19 cellular contexts compared by ENCODE assay signal in the genomic region with DNA sequence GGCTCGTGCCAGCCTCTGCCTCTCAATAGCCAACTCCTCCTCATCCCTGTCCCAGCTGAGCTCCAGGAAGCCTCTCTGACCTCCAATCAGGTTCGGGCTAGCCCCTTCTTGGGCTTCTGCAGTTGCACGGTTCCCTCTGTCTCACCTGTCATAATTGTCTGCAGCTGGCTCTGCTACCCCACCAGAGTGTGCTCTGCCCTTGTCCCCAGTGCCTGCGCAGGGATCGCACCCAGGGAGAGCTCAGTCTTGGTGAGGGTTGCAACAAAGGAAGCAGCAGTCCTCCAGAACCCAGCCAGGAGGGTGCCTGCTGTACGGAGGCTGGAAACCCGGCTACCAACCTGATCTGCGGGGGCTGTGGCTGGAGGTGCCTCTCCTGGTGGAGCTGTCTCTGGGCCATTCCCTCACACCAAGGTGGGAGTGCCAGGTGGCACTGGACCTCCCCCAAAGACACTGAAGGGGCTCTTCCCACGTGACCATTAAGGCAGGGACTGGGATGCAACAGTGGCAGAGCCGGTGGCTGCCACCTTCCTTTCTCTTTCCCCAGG.
DNase-seq lines count a peak whose midpoint lies in the region; TF ChIP-seq lines count a peak whose summit lies in the region.
"Had no signal": no experiment of that assay in that cellular context is flagged by ENCODE, and none has a peak within 500 bp of the region (broad histone marks: within the 10 kb centered on the region; RNA-seq: fewer than 3 reads in every experiment).

No MANE protein-coding gene starts in this region.

- no peaks in the 10 kb centered on the region for H3K27me3 ChIP-seq in HUES6 (ENCODE audit: control insufficient read depth, insufficient read depth, low read length)
- no peaks in the 10 kb centered on the region for H3K27me3 ChIP-seq in neural progenitor cell
- 0 out of 2 replicates have a peak, but pooled peaks cover 5% of the 10 kb centered on the region for H3K27me3 ChIP-seq in HAP-1 (ENCODE audit: low read depth)
- H3K27me3 ChIP-seq in endodermal cell (ENCODE audit: control insufficient read depth, insufficient read depth, low read length, poor library complexity, severe bottlenecking), result no peaks in the 10 kb centered on the region
- H3K27me3 ChIP-seq: upper lobe of left lung had no signal

- H3K36me3 Mint-ChIP-seq in neural progenitor cell (no peaks in the 10 kb centered on the region), endodermal cell (ENCODE audit: low read depth) (no peaks in the 10 kb centered on the region)
- H3K36me3 Mint-ChIP-seq: activated naive CD4-positive, alpha-beta T cell treated with anti-CD3 and anti-CD28 coated beads, Interleukin-2, amount 50 U/mL, for 24 hours had no signal

- in situ Hi-C loops in HAP-1 (cut with MboI; ENCODE audit: low sequenced_read_pairs), result no loop called here

- 90 to 93% methylated on average over 4 to 10 of the region's 10 CpGs for WGBS in endodermal cell (ENCODE audit: insufficient coverage in 1 of 2, insufficient read length in 1 of 2), 2 experiments

- no peaks in the 10 kb centered on the region for H3F3A ChIP-seq in neural progenitor cell (ENCODE audit: low read depth)

- H3K27ac ChIP-seq in HUES6 (ENCODE audit: low read depth, low read length) (no peak overlapping the region), neural progenitor cell (no peak overlapping the region), endodermal cell (ENCODE audit: low read depth, low read length) (no peak overlapping the region)
- H3K27ac ChIP-seq: upper lobe of left lung had no signal

- peak overlapping the region; percentile 61 for H2AFZ ChIP-seq in neural progenitor cell (replicated peaks)

- H3K9me3 Mint-ChIP-seq in neural progenitor cell (no peaks in the 10 kb centered on the region), endodermal cell (no peaks in the 10 kb centered on the region)
- H3K9me3 Mint-ChIP-seq: activated CD4-positive, alpha-beta memory T cell treated with anti-CD3 and anti-CD28 coated beads, Interleukin-2, amount 10 ng/mL, durations not matched to agents 7 days and 5 days; activated naive CD4-positive, alpha-beta T cell treated with anti-CD3 and anti-CD28 coated beads, Interleukin-2, amount 50 U/mL, for 24 hours; activated T-cell treated with anti-CD3 and anti-CD28 coated beads, Interleukin-2, amount 50 U/mL, for 4 hours had no signal

- H3K79me2 ChIP-seq in neural progenitor cell (ENCODE audit: low read depth), result no peaks in the 10 kb centered on the region

- TF ChIP-seq CTCF in neural progenitor cell (IDR thresholded peaks at IDR 0.05) (no peak), endodermal cell (conservative IDR thresholded peaks at IDR 0.05) (no peak)

- H3K9ac ChIP-seq in HUES6 (ENCODE audit: low read length) (peak overlapping the region; percentile 8), neural progenitor cell (no peak overlapping the region), endodermal cell (ENCODE audit: extremely low read depth, low read length, poor library complexity, severe bottlenecking) (no peak overlapping the region)

- no peak overlapping the region for H3K27ac Mint-ChIP-seq in neural progenitor cell
- H3K27ac Mint-ChIP-seq in endodermal cell, result no peak overlapping the region
- H3K27ac Mint-ChIP-seq: activated CD4-positive, alpha-beta memory T cell treated with anti-CD3 and anti-CD28 coated beads, Interleukin-2, amount 10 ng/mL, durations not matched to agents 7 days and 5 days; activated naive CD4-positive, alpha-beta T cell treated with anti-CD3 and anti-CD28 coated beads, Interleukin-2, amount 50 U/mL, for 24 hours had no signal

- H3K4me1 ChIP-seq in HUES6 (ENCODE audit: control insufficient read depth, insufficient read depth, low read length), result peaks cover 46% of the 10 kb centered on the region
- peaks cover 10% of the 10 kb centered on the region for H3K4me1 ChIP-seq in neural progenitor cell
- H3K4me1 ChIP-seq in HAP-1, result peaks cover 14% of the 10 kb centered on the region
- peaks cover 16% of the 10 kb centered on the region for H3K4me1 ChIP-seq in endodermal cell (ENCODE audit: control insufficient read depth, insufficient read depth, low read length)
- H3K4me1 ChIP-seq: upper lobe of left lung had no signal

- H3K27me3 Mint-ChIP-seq in neural progenitor cell (ENCODE audit: insufficient read depth, low read depth) (peaks cover 8% of the 10 kb centered on the region), endodermal cell (ENCODE audit: insufficient read depth) (peaks cover under 1% of the 10 kb centered on the region)
- H3K27me3 Mint-ChIP-seq: activated naive CD4-positive, alpha-beta T cell treated with anti-CD3 and anti-CD28 coated beads, Interleukin-2, amount 50 U/mL, for 24 hours had no signal

- no peaks in the 10 kb centered on the region for H3K36me3 ChIP-seq in HUES6 (ENCODE audit: control insufficient read depth, insufficient read depth, low read length)
- no peaks in the 10 kb centered on the region for H3K36me3 ChIP-seq in neural progenitor cell
- no peaks in the 10 kb centered on the region for H3K36me3 ChIP-seq in HAP-1 (replicated peaks)
- no peaks in the 10 kb centered on the region for H3K36me3 ChIP-seq in endodermal cell (ENCODE audit: control insufficient read depth, insufficient read depth, low read length)
- H3K36me3 ChIP-seq: upper lobe of left lung had no signal

- H4K20me1 ChIP-seq in neural progenitor cell (ENCODE audit: low read depth), result no peaks in the 10 kb centered on the region

- no peak overlapping the region for H3K4me3 Mint-ChIP-seq in neural progenitor cell
- no peak overlapping the region for H3K4me3 Mint-ChIP-seq in endodermal cell
- H3K4me3 Mint-ChIP-seq: activated CD4-positive, alpha-beta memory T cell treated with anti-CD3 and anti-CD28 coated beads, Interleukin-2, amount 10 ng/mL, durations not matched to agents 7 days and 5 days; activated naive CD4-positive, alpha-beta T cell treated with anti-CD3 and anti-CD28 coated beads, Interleukin-2, amount 50 U/mL, for 24 hours; activated T-cell treated with anti-CD3 and anti-CD28 coated beads, Interleukin-2, amount 50 U/mL, for 4 hours had no signal

- DNase-seq in NCI-H748 (lab: John Stamatoyannopoulos, UW; ENCODE audit: unreplicated experiment), result peak; percentile 38
- DNase-seq in NCI-H748 treated with DMSO at 0.1 percent for 48 hours (lab: John Stamatoyannopoulos, UW), result no peak
- peak; percentile 5 for DNase-seq in NCI-H510A treated with DMSO at 0.1 percent for 48 hours (lab: John Stamatoyannopoulos, UW)
- DNase-seq in neural progenitor cell (ENCODE audit: low spot score), result no peak
- DNase-seq in HAP-1 (ENCODE audit: low spot score in 2 of 2), result no peak
- DNase-seq in pons (ENCODE audit: low spot score), result no peak
- no peak for DNase-seq in endodermal cell
- DNase-seq: activated CD4-positive, alpha-beta memory T cell treated with anti-CD3 and anti-CD28 coated beads, Interleukin-2, amount 10 ng/mL, durations not matched to agents 7 days and 5 days; activated CD4-positive, CD25-positive, alpha-beta regulatory T cell; activated T-cell treated with anti-CD3 and anti-CD28 coated beads, Interleukin-2, amount 50 U/mL, for 4 hours; COR-L47; dermis blood vessel endothelial cell; Karpas-422; retina; stimulated activated CD4-positive, alpha-beta T cell treated with anti-CD3 and anti-CD28 coated beads, Interleukin-12 subunit alpha, Interleukin-12 subunit beta, amount 100 ng/mL, for 4 hours; T1000; upper lobe of left lung had no signal

- no peaks in the 10 kb centered on the region for H3K9me3 ChIP-seq in HUES6 (ENCODE audit: control insufficient read depth, insufficient read depth, low read depth, low read length)
- no peaks in the 10 kb centered on the region for H3K9me3 ChIP-seq in neural progenitor cell (ENCODE audit: low read depth)
- no peaks in the 10 kb centered on the region for H3K9me3 ChIP-seq in HAP-1
- H3K9me3 ChIP-seq in endodermal cell (ENCODE audit: control insufficient read depth, low read length), result no peaks in the 10 kb centered on the region
- H3K9me3 ChIP-seq: upper lobe of left lung had no signal

- H3K4me1 Mint-ChIP-seq in neural progenitor cell (peaks cover 43% of the 10 kb centered on the region), endodermal cell (peaks cover 37% of the 10 kb centered on the region)
- H3K4me1 Mint-ChIP-seq: activated naive CD4-positive, alpha-beta T cell treated with anti-CD3 and anti-CD28 coated beads, Interleukin-2, amount 50 U/mL, for 24 hours had no signal

- H3K4me3 ChIP-seq in HUES6 (ENCODE audit: low read depth, low read length), result no peak overlapping the region
- no peak overlapping the region for H3K4me3 ChIP-seq in neural progenitor cell
- no peak overlapping the region for H3K4me3 ChIP-seq in HAP-1
- no peak overlapping the region for H3K4me3 ChIP-seq in endodermal cell (ENCODE audit: low read length)
- H3K4me3 ChIP-seq: upper lobe of left lung had no signal

- H3K4me2 ChIP-seq in neural progenitor cell, result no peak overlapping the region

Comparison
In these comparisons a context has a peak if more than half of its experiments do, and no peak if none do; other contexts are left out.
1. DNase-seq: peak in NCI-H748 (single experiment) and NCI-H510A treated with DMSO at 0.1 percent for 48 hours (single experiment); none in NCI-H748 treated with DMSO at 0.1 percent for 48 hours (single experiment), neural progenitor cell (single experiment), HAP-1 (0 of 2), pons (single experiment) and endodermal cell (single experiment).